ENCODE assay signal across 8 cellular contexts in genomic region chr22:46770726-46771125, GRCh38. TPM values are rescaled to one million over a fixed set of nuclear protein-coding genes. Genes with fewer than 3 reads are reported as not detected.
DNase-seq lines count a peak whose midpoint lies in the region; ATAC-seq and TF ChIP-seq lines count a peak whose summit lies in the region.
"Had no signal": no experiment of that assay in that cellular context is flagged by ENCODE, and none has a peak within 500 bp of the region (broad histone marks: within the 10 kb centered on the region; RNA-seq: fewer than 3 reads in every experiment).

No MANE protein-coding gene starts in this region.

- ATAC-seq in GM18505 (IDR thresholded peaks at IDR 0.05; ENCODE audit: unreplicated experiment), result no peak
- no peak for ATAC-seq in activated CD4-positive, CD25-positive, alpha-beta regulatory T cell treated with anti-CD3 and anti-CD28 coated beads, Interleukin-2, amount 50 U/mL, for 24 hours
- ATAC-seq in GM21526 (IDR thresholded peaks at IDR 0.05; ENCODE audit: low FRiP score, unreplicated experiment), result no peak

- no peaks in the 10 kb centered on the region for H3K9me3 ChIP-seq in left ventricle myocardium inferior (replicated peaks)
- no peaks in the 10 kb centered on the region for H3K9me3 ChIP-seq in spleen

- 19 to 28% (median 22%) methylated on average over 9 of the region's 9 CpGs for WGBS in spleen, 5 donors

- TF ChIP-seq CTCF in left ventricle myocardium inferior (IDR thresholded peaks at IDR 0.05; ENCODE audit: borderline replicate concordance) (no peak), spleen (IDR thresholded peaks at IDR 0.05 in 8 of 11, conservative IDR thresholded peaks at IDR 0.05 in 3 of 11) (no peak)

- POLR2A ChIA-PET in activated CD4-positive, alpha-beta memory T cell treated with anti-CD3 and anti-CD28 coated beads for 36 hours (lab: Charles Lee), result interaction anchor here (1.2 to 1.3 kb wide), 2 partner anchors 8 to 19 kb away, joined by 3 to 4 read pairs; partner anchors contain the start of gene TBC1D22A

- H3K27ac ChIP-seq in left ventricle myocardium inferior (replicated peaks), result peak overlapping the region; percentile 87
- peak overlapping the region; percentile 58 to 92 (median 82) for H3K27ac ChIP-seq in spleen
- H3K27ac ChIP-seq: GM23248 had no signal

- intact Hi-C loops in activated CD4-positive, alpha-beta memory T cell treated with anti-CD3 and anti-CD28 coated beads for 36 hours (cut with micrococcal nuclease), result no loop called here
- intact Hi-C loops in left ventricle myocardium inferior (cut with micrococcal nuclease) (no loop called here), spleen (cut with DNase I; ENCODE audit: low total_unique reads) (no loop called here), posterior vena cava (cut with DNase I) (no loop called here)

- peak; percentile 4 for TF ChIP-seq POLR2A in GM18505 (IDR thresholded peaks at IDR 0.05; ENCODE audit: borderline replicate concordance, extremely low read depth, insufficient read depth, insufficient read length)
- no peak for TF ChIP-seq POLR2A in spleen (IDR thresholded peaks at IDR 0.05)

- CTCF ChIA-PET in activated CD4-positive, alpha-beta memory T cell treated with anti-CD3 and anti-CD28 coated beads for 36 hours (lab: Charles Lee), result interaction anchor here (1.4 to 3.4 kb wide), 4 partner anchors 9 to 207 kb away, joined by 3 to 22 read pairs (median 4); no protein-coding TSS in a partner anchor

- peak overlapping the region; percentile 92 for H3K27ac Mint-ChIP-seq in activated CD4-positive, alpha-beta memory T cell treated with anti-CD3 and anti-CD28 coated beads for 36 hours

- peaks cover 4% of the 10 kb centered on the region for H3K36me3 Mint-ChIP-seq in activated CD4-positive, alpha-beta memory T cell treated with anti-CD3 and anti-CD28 coated beads for 36 hours

- no peaks in the 10 kb centered on the region for H3K27me3 Mint-ChIP-seq in activated CD4-positive, alpha-beta memory T cell treated with anti-CD3 and anti-CD28 coated beads for 36 hours

- DNase-seq in activated CD4-positive, alpha-beta memory T cell treated with anti-CD3 and anti-CD28 coated beads for 36 hours, result peak; percentile 51
- no peak for DNase-seq in left ventricle myocardium inferior
- peak; percentile 86 for DNase-seq in spleen
- DNase-seq in posterior vena cava (ENCODE audit: low spot score), result no peak
- DNase-seq: GM23248 had no signal

- H3K27me3 ChIP-seq in left ventricle myocardium inferior (ENCODE audit: low read depth), result no peaks in the 10 kb centered on the region
- no peaks in the 10 kb centered on the region for H3K27me3 ChIP-seq in spleen (replicated peaks in 1 of 7)

- H3K4me1 ChIP-seq in left ventricle myocardium inferior, result peaks cover 88% of the 10 kb centered on the region
- H3K4me1 ChIP-seq in spleen, result peaks cover 65 to 93% (median 88%) of the 10 kb centered on the region in 6 donors

- H3K4me3 ChIP-seq in left ventricle myocardium inferior (no peak overlapping the region), spleen (peak overlapping the region in 1 of 8 donors; percentile 44)
- H3K4me3 ChIP-seq: GM23248 had no signal

- H3K4me3 Mint-ChIP-seq in activated CD4-positive, alpha-beta memory T cell treated with anti-CD3 and anti-CD28 coated beads for 36 hours, result peak overlapping the region; percentile 43

- no peaks in the 10 kb centered on the region for H3K9me3 Mint-ChIP-seq in activated CD4-positive, alpha-beta memory T cell treated with anti-CD3 and anti-CD28 coated beads for 36 hours

- H3K4me1 Mint-ChIP-seq in activated CD4-positive, alpha-beta memory T cell treated with anti-CD3 and anti-CD28 coated beads for 36 hours (ENCODE audit: low read depth), result peaks cover 73% of the 10 kb centered on the region

- H3K36me3 ChIP-seq in left ventricle myocardium inferior (no peaks in the 10 kb centered on the region), spleen (peaks cover 0 to 49% (median 0%) of the 10 kb centered on the region in 6 donors)

RNA-seq across cellular contexts. Expression of gene TBC1D22A, which starts 8.3 kb away (rescaled TPM):
- total RNA-seq in activated CD4-positive, alpha-beta memory T cell treated with anti-CD3 and anti-CD28 coated beads for 36 hours, result 10 to 100 TPM; 33.2 to 34.9 TPM
- total RNA-seq in left ventricle myocardium inferior, result 16.2 TPM
- total RNA-seq in spleen, result 10 to 100 TPM; 40.1 to 66.9 (median 54.8) TPM
- 10 to 100 TPM; 17.2 to 34.0 (median 25.9) TPM for polyA plus RNA-seq in spleen
- total RNA-seq in posterior vena cava, result 10 to 100 TPM; 19.3 to 21.7 TPM

RNA-seq across cellular contexts. Expression of gene CERK, which starts 32.7 kb away (rescaled TPM):
- 10 to 100 TPM; 54.4 to 55.0 TPM for total RNA-seq in activated CD4-positive, alpha-beta memory T cell treated with anti-CD3 and anti-CD28 coated beads for 36 hours
- total RNA-seq in left ventricle myocardium inferior (76.9 TPM), spleen (10 to 100 TPM; 31.3 to 47.1 (median 40.6) TPM), posterior vena cava (10 to 100 TPM; 25.4 to 36.4 TPM)
- 10 to 100 TPM; 13.7 to 17.1 (median 14.5) TPM for polyA plus RNA-seq in spleen

Comparison
In these comparisons a context has a peak if more than half of its experiments do, and no peak if none do; other contexts are left out.
1. DNase-seq: peak in activated CD4-positive, alpha-beta memory T cell treated with anti-CD3 and anti-CD28 coated beads for 36 hours (single experiment) and spleen (single experiment); none in left ventricle myocardium inferior (single experiment) and posterior vena cava (single experiment).